22 cellular contexts compared by ENCODE assay signal in the genomic region with DNA sequence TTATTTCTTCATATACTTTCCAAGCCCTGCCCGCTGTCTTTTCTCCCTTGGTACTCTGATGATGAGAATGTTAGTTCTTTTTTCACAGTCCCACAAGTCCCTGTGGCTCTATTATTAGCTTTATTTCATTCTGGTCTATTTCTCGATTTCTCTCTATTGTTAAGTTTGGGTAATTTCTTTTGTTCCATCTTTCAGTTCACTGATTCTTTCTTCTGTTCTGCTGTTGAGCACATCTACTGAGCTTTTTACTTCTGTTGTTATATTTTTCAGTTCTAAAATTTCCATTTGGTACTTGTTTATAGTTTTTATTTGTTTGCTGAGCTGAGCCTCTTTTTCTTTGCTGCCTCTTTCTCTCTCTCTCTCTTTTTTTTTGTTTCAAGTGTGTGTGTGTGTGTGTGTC.
DNase-seq lines count a peak whose midpoint lies in the region; ATAC-seq, FAIRE-seq and TF ChIP-seq lines count a peak whose summit lies in the region.
"Had no signal": no experiment of that assay in that cellular context is flagged by ENCODE, and none has a peak within 500 bp of the region (broad histone marks: within the 10 kb centered on the region; RNA-seq: fewer than 3 reads in every experiment).

No MANE protein-coding gene starts in this region.

- FAIRE-seq in GM12878 (lab: Jason Lieb, UNC): no peak
- FAIRE-seq: GM12891, GM19239, H1, HTR-8/SVneo had no signal

- H3K9ac ChIP-seq in GM12878 (ENCODE audit: control insufficient read depth, insufficient read depth, low read length): no peak overlapping the region
- H3K9ac ChIP-seq: BLaER1 treated with 17β-estradiol and CSF1 and Interleukin-3, amounts not matched to agents 10 nM and 100 nM had no signal

- H3K9me3 ChIP-seq in CD4-positive, CD25-positive, alpha-beta regulatory T cell (ENCODE audit: control insufficient read depth in 2 of 2, low read length in 2 of 2): peaks cover 33 to 56% of the 10 kb centered on the region in 2 experiments
- H3K9me3 ChIP-seq in GM12878 (replicated peaks; ENCODE audit: control insufficient read depth, insufficient read depth, low read length) (peaks cover 21% of the 10 kb centered on the region; the same call in 2 of the 3 replicates), body of pancreas (peaks cover 0 to 14% (median 0%) of the 10 kb centered on the region in 3 donors)

- no peaks in the 10 kb centered on the region for H3K27me3 Mint-ChIP-seq in activated CD4-positive, alpha-beta T cell treated with anti-CD3 and anti-CD28 coated beads for 36 hours
- no peaks in the 10 kb centered on the region for H3K27me3 Mint-ChIP-seq in CD4-positive, CD25-positive, alpha-beta regulatory T cell
- peaks cover 22% of the 10 kb centered on the region for H3K27me3 Mint-ChIP-seq in endothelial cell (ENCODE audit: unreplicated experiment)
- H3K27me3 Mint-ChIP-seq: B cell, IgD-negative memory B cell had no signal

- WGBS in GM12878 (ENCODE audit: insufficient coverage, insufficient replicate concordance, low lambda C conversion rate, missing lambda C conversion rate): 32% methylated on average over 2 of the region's 2 CpGs
- 95 to 96% methylated on average over 2 of the region's 2 CpGs for WGBS in body of pancreas, 2 donors

- no peak overlapping the region for H2AFZ ChIP-seq in GM12878 (ENCODE audit: control insufficient read depth, low read depth, low read length)

- H3K9me3 Mint-ChIP-seq in activated CD4-positive, alpha-beta T cell treated with anti-CD3 and anti-CD28 coated beads for 36 hours (ENCODE audit: low read depth): peaks cover 45% of the 10 kb centered on the region
- peaks cover 2 to 68% (median 19%) of the 10 kb centered on the region in 7 donors for H3K9me3 Mint-ChIP-seq in CD4-positive, CD25-positive, alpha-beta regulatory T cell
- H3K9me3 Mint-ChIP-seq in endothelial cell (ENCODE audit: unreplicated experiment): peaks cover 9% of the 10 kb centered on the region

- no peak for TF ChIP-seq CTCF in GM12878 (IDR thresholded peaks at IDR 0.05 in 2 of 3, conservative IDR thresholded peaks at IDR 0.05 in 1 of 3; ENCODE audit: control insufficient read depth in 2 of 3, extremely low read depth in 1 of 3, insufficient read depth in 1 of 3, low read depth in 3 of 3, low read length in 3 of 3)
- no peak for TF ChIP-seq CTCF in endothelial cell (IDR thresholded peaks at IDR 0.05; ENCODE audit: unreplicated experiment)
- TF ChIP-seq CTCF in body of pancreas (IDR thresholded peaks at IDR 0.05): no peak

- POLR2A ChIA-PET in activated CD4-positive, alpha-beta T cell treated with anti-CD3 and anti-CD28 coated beads for 36 hours (lab: Charles Lee): no interaction called here
- POLR2A ChIA-PET in GM12878 (lab: Charles Lee): no interaction called here

- BruUV-seq in GM12878 (replicated peaks; lab: Mats Ljungman, UMichigan): no TSS peak

- no peaks in the 10 kb centered on the region for H3K4me1 ChIP-seq in CD4-positive, CD25-positive, alpha-beta regulatory T cell (ENCODE audit: control insufficient read depth, insufficient read depth, low read length, poor library complexity, severe bottlenecking)
- H3K4me1 ChIP-seq in GM12878 (ENCODE audit: control insufficient read depth, insufficient read depth, low read length): peaks cover 1% of the 10 kb centered on the region
- peaks cover 16% of the 10 kb centered on the region for H3K4me1 ChIP-seq in body of pancreas

- peaks cover 2% of the 10 kb centered on the region for H3K79me2 ChIP-seq in GM12878 (ENCODE audit: control insufficient read depth, insufficient read depth, low read length)

- SMC1A ChIA-PET in GM12878 (lab: Charles Lee; ENCODE audit: uncharacterized antibody, unreplicated experiment): interaction anchor here (1.1 kb wide), 1 partner anchor 117 kb away, joined by 3 read pairs; no protein-coding TSS in a partner anchor

- TF ChIP-seq RAD21 in GM12878 (IDR thresholded peaks at IDR 0.05; ENCODE audit: insufficient read depth, low read depth, low read length): no peak

- RAD21 ChIA-PET in GM12878 (lab: Charles Lee; ENCODE audit: unreplicated experiment): no interaction called here

- TF ChIP-seq EP300 in GM12878 (IDR thresholded peaks at IDR 0.05; ENCODE audit: borderline replicate concordance in 1 of 2, control insufficient read depth in 1 of 2, low read depth in 2 of 2, low read length in 2 of 2): no peak

- CTCF ChIA-PET in activated CD4-positive, alpha-beta T cell treated with anti-CD3 and anti-CD28 coated beads for 36 hours (lab: Charles Lee): interaction anchor here (0.6 to 1.6 kb wide), 9 partner anchors 12 to 115 kb away, joined by 3 to 7 read pairs (median 3); no protein-coding TSS in a partner anchor
- CTCF ChIA-PET in GM12878 (lab: Yijun Ruan, JAX): interaction anchor here (1.0 kb wide), 2 partner anchors 13 to 17 kb away, joined by 3 read pairs; no protein-coding TSS in a partner anchor

- no peak overlapping the region for H3K4me2 ChIP-seq in GM12878 (ENCODE audit: control insufficient read depth, insufficient read depth)
- H3K4me2 ChIP-seq: BLaER1 treated with 17β-estradiol and CSF1 and Interleukin-3, amounts not matched to agents 10 nM and 100 nM had no signal

- H3K27ac ChIP-seq in CD4-positive, CD25-positive, alpha-beta regulatory T cell (ENCODE audit: insufficient read depth, low read length, poor library complexity, severe bottlenecking): no peak overlapping the region
- H3K27ac ChIP-seq in GM12878 (ENCODE audit: control insufficient read depth, insufficient read depth): no peak overlapping the region
- no peak overlapping the region for H3K27ac ChIP-seq in body of pancreas
- H3K27ac ChIP-seq: BLaER1 treated with 17β-estradiol and CSF1 and Interleukin-3, amounts not matched to agents 10 nM and 100 nM had no signal

- no peaks in the 10 kb centered on the region for H3K36me3 ChIP-seq in CD4-positive, CD25-positive, alpha-beta regulatory T cell (ENCODE audit: control insufficient read depth, insufficient read depth, low read length)
- H3K36me3 ChIP-seq in GM12878 (ENCODE audit: control insufficient read depth in 2 of 2, insufficient read depth in 2 of 2, low read length in 1 of 2) (no peaks in the 10 kb centered on the region), body of pancreas (replicated peaks in 1 of 2; ENCODE audit: insufficient read depth in 1 of 2, low read depth in 2 of 2) (no peaks in the 10 kb centered on the region)

- H4K20me1 ChIP-seq in GM12878 (ENCODE audit: control insufficient read depth, insufficient read depth): no peaks in the 10 kb centered on the region

- intact Hi-C loops in activated CD4-positive, alpha-beta T cell treated with anti-CD3 and anti-CD28 coated beads for 36 hours (cut with DNase I, micrococcal nuclease): loop anchor here in 1 of 2 experiments (10.0 kb wide), 1 partner anchor 1154 kb away; no protein-coding TSS in a partner anchor
- intact Hi-C loops in GM12878 (cut with micrococcal nuclease; ENCODE audit: unreplicated experiment) (no loop called here), body of pancreas (cut with DNase I) (no loop called here)

- in situ Hi-C loops in GM12878 (cut with MboI): no loop called here

- no peak overlapping the region for H3K4me3 ChIP-seq in CD4-positive, CD25-positive, alpha-beta regulatory T cell (ENCODE audit: low read depth, low read length)
- H3K4me3 ChIP-seq in GM12878 (no peak overlapping the region), body of pancreas (no peak overlapping the region)
- H3K4me3 ChIP-seq: BLaER1 treated with 17β-estradiol and CSF1 and Interleukin-3, amounts not matched to agents 10 nM and 100 nM had no signal

- TF ChIP-seq POLR2A in GM12878 (IDR thresholded peaks at IDR 0.05; ENCODE audit: low read depth, low read length) (no peak), body of pancreas (IDR thresholded peaks at IDR 0.05) (no peak)

- H3K27ac Mint-ChIP-seq in activated CD4-positive, alpha-beta T cell treated with anti-CD3 and anti-CD28 coated beads for 36 hours: peak overlapping the region; percentile 30
- peak overlapping the region in 2 of 3 donors; percentile 3 to 23 for H3K27ac Mint-ChIP-seq in CD4-positive, CD25-positive, alpha-beta regulatory T cell
- H3K27ac Mint-ChIP-seq in endothelial cell (ENCODE audit: unreplicated experiment): peak overlapping the region; percentile 33
- H3K27ac Mint-ChIP-seq: B cell had no signal

- no peak for DNase-seq in activated CD4-positive, alpha-beta T cell treated with anti-CD3 and anti-CD28 coated beads for 36 hours
- DNase-seq in activated CD4-positive, alpha-beta T cell treated with anti-CD3 and anti-CD28 coated beads for 1 hour: no peak
- no peak for DNase-seq in CD4-positive, CD25-positive, alpha-beta regulatory T cell
- DNase-seq in GM12878 (ENCODE audit: low read depth, low spot score) (no peak), endothelial cell (ENCODE audit: low spot score) (no peak), body of pancreas (no peak)
- DNase-seq: 8988T; CD8-positive, alpha-beta memory T cell; COR-L47; DMS 273 treated with DMSO at 0.1 percent for 48 hours; DMS53; DND-41; EL; H9 had no signal

- H3K4me3 Mint-ChIP-seq in activated CD4-positive, alpha-beta T cell treated with anti-CD3 and anti-CD28 coated beads for 36 hours: no peak overlapping the region
- H3K4me3 Mint-ChIP-seq in CD4-positive, CD25-positive, alpha-beta regulatory T cell: no peak overlapping the region
- H3K4me3 Mint-ChIP-seq in endothelial cell (ENCODE audit: unreplicated experiment): no peak overlapping the region
- H3K4me3 Mint-ChIP-seq: B cell, H9, IgD-negative memory B cell had no signal

- H3K36me3 Mint-ChIP-seq in activated CD4-positive, alpha-beta T cell treated with anti-CD3 and anti-CD28 coated beads for 36 hours (ENCODE audit: low read depth): peaks cover 57% of the 10 kb centered on the region
- peaks cover 36% of the 10 kb centered on the region for H3K36me3 Mint-ChIP-seq in CD4-positive, CD25-positive, alpha-beta regulatory T cell
- peaks cover 28% of the 10 kb centered on the region for H3K36me3 Mint-ChIP-seq in endothelial cell (ENCODE audit: low read depth, unreplicated experiment)

- H3K4me1 Mint-ChIP-seq in activated CD4-positive, alpha-beta T cell treated with anti-CD3 and anti-CD28 coated beads for 36 hours: peaks cover 44% of the 10 kb centered on the region
- H3K4me1 Mint-ChIP-seq in CD4-positive, CD25-positive, alpha-beta regulatory T cell: peaks cover 10 to 22% (median 16%) of the 10 kb centered on the region in 4 donors
- peaks cover 34% of the 10 kb centered on the region for H3K4me1 Mint-ChIP-seq in endothelial cell (ENCODE audit: unreplicated experiment)

- H3K27me3 ChIP-seq in CD4-positive, CD25-positive, alpha-beta regulatory T cell (ENCODE audit: control insufficient read depth, insufficient read depth, low read length): no peaks in the 10 kb centered on the region
- H3K27me3 ChIP-seq in GM12878 (replicated peaks in 1 of 2; ENCODE audit: control insufficient read depth in 2 of 2, insufficient read depth in 2 of 2, low read length in 1 of 2) (no peaks in the 10 kb centered on the region), body of pancreas (no peaks in the 10 kb centered on the region)
- H3K27me3 ChIP-seq: BLaER1 treated with 17β-estradiol and CSF1 and Interleukin-3, amounts not matched to agents 10 nM and 100 nM had no signal

- ATAC-seq in activated CD4-positive, alpha-beta T cell treated with anti-CD3 and anti-CD28 coated beads for 36 hours: no peak
- no peak for ATAC-seq in CD4-positive, CD25-positive, alpha-beta regulatory T cell (ENCODE audit: low read depth in 2 of 2)
- ATAC-seq in GM12878 (no peak), HG03342 (IDR thresholded peaks at IDR 0.05; ENCODE audit: unreplicated experiment) (no peak), body of pancreas (no peak)

TF ChIP-seq in GM12878, 131 proteins besides CTCF, POLR2A, EP300 and RAD21 (continues in another document):
- TF ChIP-seq NFXL1 (IDR thresholded peaks at IDR 0.05; ENCODE audit: borderline replicate concordance): no peak
